Comparison of ENCODE assay signal across 10 cellular contexts in the genomic region with DNA sequence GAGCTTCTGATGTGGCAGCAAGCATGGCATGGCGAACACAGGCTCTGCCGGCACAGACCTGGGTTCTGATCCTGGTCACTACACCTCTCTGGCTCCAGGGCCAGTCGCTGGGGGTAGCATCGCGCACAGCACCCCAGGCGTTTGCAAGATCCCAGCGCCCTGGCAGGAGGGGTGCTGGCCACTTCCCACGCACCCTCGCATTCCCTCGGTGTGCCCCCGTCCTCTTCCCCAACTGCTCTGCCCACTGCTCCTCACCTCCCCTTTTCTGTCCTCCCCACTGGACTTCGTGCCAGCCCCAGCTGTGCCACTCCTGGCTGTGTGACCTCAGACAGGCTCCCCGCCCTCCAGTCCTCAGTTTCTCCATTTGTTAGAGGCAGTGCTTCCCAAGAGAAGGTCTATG. TPM values are rescaled to one million over a fixed set of nuclear protein-coding genes. Genes with fewer than 3 reads are reported as not detected.
DNase-seq lines count a peak whose midpoint lies in the region; ATAC-seq and TF ChIP-seq lines count a peak whose summit lies in the region.
"Had no signal": no experiment of that assay in that cellular context is flagged by ENCODE, and none has a peak within 500 bp of the region (broad histone marks: within the 10 kb centered on the region; RNA-seq: fewer than 3 reads in every experiment).

No MANE protein-coding gene starts in this region.

- H3K27me3 Mint-ChIP-seq in activated CD8-positive, alpha-beta T cell treated with anti-CD3 and anti-CD28 coated beads, Interleukin-2, amount 10 ng/mL, durations not matched to agents 7 days and 5 days (ENCODE audit: low read depth) = no peaks in the 10 kb centered on the region

- H3K4me1 ChIP-seq in right atrium auricular region (peaks cover 0 to 38% of the 10 kb centered on the region in 2 donors), skeletal muscle satellite cell (ENCODE audit: control insufficient read depth, insufficient read depth, low read length) (peaks cover 43% of the 10 kb centered on the region)

- H3K36me3 ChIP-seq in right atrium auricular region (peaks cover 12% of the 10 kb centered on the region), skeletal muscle satellite cell (ENCODE audit: insufficient read depth, low read length) (peaks cover 27% of the 10 kb centered on the region)

- peak overlapping the region; percentile 77 to 84 for H3K27ac ChIP-seq in right atrium auricular region

- H3K9me3 ChIP-seq in right atrium auricular region = no peaks in the 10 kb centered on the region
- H3K9me3 ChIP-seq in skeletal muscle satellite cell (replicated peaks; ENCODE audit: low read length) = no peaks in the 10 kb centered on the region
- H3K9me3 ChIP-seq: MG63 had no signal

- DNase-seq in activated CD8-positive, alpha-beta T cell treated with anti-CD3 and anti-CD28 coated beads, Interleukin-2, amount 10 ng/mL, durations not matched to agents 7 days and 5 days = no peak
- DNase-seq in right atrium auricular region (ENCODE audit: low spot score) = no peak
- no peak for DNase-seq in iPS-NIHi7 (ENCODE audit: extremely low spot score)
- DNase-seq: activated CD4-positive, CD25-positive, alpha-beta regulatory T cell; MG63 had no signal

- H3K4me2 ChIP-seq in skeletal muscle satellite cell (ENCODE audit: low read length) = peak overlapping the region; percentile 100

- CTCF ChIA-PET in activated CD8-positive, alpha-beta T cell treated with anti-CD3 and anti-CD28 coated beads, Interleukin-2, amount 10 ng/mL, durations not matched to agents 7 days and 5 days (lab: Charles Lee) = interaction anchor here (0.6 to 2.9 kb wide), 5 partner anchors 19 to 313 kb away, joined by 3 to 13 read pairs (median 5); a partner anchor contains a TSS

- H3K4me3 ChIP-seq in GM12875 (ENCODE audit: low read depth, low read length) = peak overlapping the region; percentile 92
- peak overlapping the region in 1 of 2 donors; percentile 77 for H3K4me3 ChIP-seq in right atrium auricular region
- H3K4me3 ChIP-seq in skeletal muscle satellite cell (ENCODE audit: low read length) = peak overlapping the region; percentile 93
- H3K4me3 ChIP-seq: MG63 had no signal

- H3K9me3 Mint-ChIP-seq in activated CD8-positive, alpha-beta T cell treated with anti-CD3 and anti-CD28 coated beads, Interleukin-2, amount 10 ng/mL, durations not matched to agents 7 days and 5 days (ENCODE audit: insufficient read depth) = no peaks in the 10 kb centered on the region

- H3K27me3 ChIP-seq in right atrium auricular region (no peaks in the 10 kb centered on the region), skeletal muscle satellite cell (ENCODE audit: control insufficient read depth, insufficient read depth, low read length) (no peaks in the 10 kb centered on the region)
- H3K27me3 ChIP-seq: MG63 had no signal

- H3K9ac ChIP-seq in skeletal muscle satellite cell (ENCODE audit: low read depth, low read length) = peak overlapping the region; percentile 97

- peaks cover 2% of the 10 kb centered on the region for H3K36me3 Mint-ChIP-seq in activated CD8-positive, alpha-beta T cell treated with anti-CD3 and anti-CD28 coated beads, Interleukin-2, amount 10 ng/mL, durations not matched to agents 7 days and 5 days (ENCODE audit: low read depth)

- POLR2A ChIA-PET in activated CD8-positive, alpha-beta T cell treated with anti-CD3 and anti-CD28 coated beads, Interleukin-2, amount 10 ng/mL, durations not matched to agents 7 days and 5 days (lab: Charles Lee) = interaction anchor here (2.3 kb wide), 1 partner anchor 36 kb away, joined by 12 read pairs; a partner anchor contains a TSS

- H3K4me3 Mint-ChIP-seq in activated CD8-positive, alpha-beta T cell treated with anti-CD3 and anti-CD28 coated beads, Interleukin-2, amount 10 ng/mL, durations not matched to agents 7 days and 5 days = peak overlapping the region; percentile 43

- peak overlapping the region; percentile 46 for H3K27ac Mint-ChIP-seq in activated CD8-positive, alpha-beta T cell treated with anti-CD3 and anti-CD28 coated beads, Interleukin-2, amount 10 ng/mL, durations not matched to agents 7 days and 5 days

- H3K4me1 Mint-ChIP-seq in activated CD8-positive, alpha-beta T cell treated with anti-CD3 and anti-CD28 coated beads, Interleukin-2, amount 10 ng/mL, durations not matched to agents 7 days and 5 days (ENCODE audit: low read depth) = peaks cover 32% of the 10 kb centered on the region

- no peak for ATAC-seq in activated CD8-positive, alpha-beta T cell treated with anti-CD3 and anti-CD28 coated beads, Interleukin-2, amount 10 ng/mL, durations not matched to agents 7 days and 5 days
- ATAC-seq in GM21360 (IDR thresholded peaks at IDR 0.05; ENCODE audit: unreplicated experiment) (no peak), HG02970 (IDR thresholded peaks at IDR 0.05; ENCODE audit: low FRiP score, unreplicated experiment) (no peak), HG02759 (IDR thresholded peaks at IDR 0.05; ENCODE audit: unreplicated experiment) (no peak)

- TF ChIP-seq CTCF in GM12875 (IDR thresholded peaks at IDR 0.05; ENCODE audit: borderline replicate concordance, insufficient read depth, low read depth, low read length) = no peak
- no peak for TF ChIP-seq CTCF in right atrium auricular region (IDR thresholded peaks at IDR 0.05)

RNA-seq across cellular contexts. Expression of a gene that starts 2.8 kb away (rescaled TPM):
- 10 to 100 TPM; 58.3 to 58.4 TPM for total RNA-seq in activated CD8-positive, alpha-beta T cell treated with anti-CD3 and anti-CD28 coated beads, Interleukin-2, amount 10 ng/mL, durations not matched to agents 7 days and 5 days
- 10 to 100 TPM; 82.5 to 89.4 TPM for total RNA-seq in right atrium auricular region
- total RNA-seq in skeletal muscle satellite cell (2012; rRNA removed) = 145 and 216 TPM in 2 replicates

RNA-seq across cellular contexts. Expression of a gene that starts 35.6 kb away (rescaled TPM):
- 10 to 100 TPM; 28.2 to 30.0 TPM for total RNA-seq in activated CD8-positive, alpha-beta T cell treated with anti-CD3 and anti-CD28 coated beads, Interleukin-2, amount 10 ng/mL, durations not matched to agents 7 days and 5 days
- total RNA-seq in right atrium auricular region = 10 to 100 TPM in 1 of 2 donors, 1 to 10 TPM in 1; 7.8 to 13.9 TPM
- total RNA-seq in skeletal muscle satellite cell (2012; rRNA removed) = 4.6 and 8.6 TPM in 2 replicates

RNA-seq across cellular contexts. Expression of a gene that starts 35.9 kb away (rescaled TPM):
- 100 to 1,000 TPM; 148 to 149 TPM for total RNA-seq in activated CD8-positive, alpha-beta T cell treated with anti-CD3 and anti-CD28 coated beads, Interleukin-2, amount 10 ng/mL, durations not matched to agents 7 days and 5 days
- 10 to 100 TPM; 21.0 to 33.7 TPM for total RNA-seq in right atrium auricular region
- 27.9 and 28.8 TPM in 2 replicates for total RNA-seq in skeletal muscle satellite cell (2012; rRNA removed)

Comparison
In these comparisons a context has a peak if more than half of its experiments do, and no peak if none do; other contexts are left out.
1. RNA of a gene that starts 35.9 kb away (total RNA-seq): 148 to 149 TPM in activated CD8-positive, alpha-beta T cell treated with anti-CD3 and anti-CD28 coated beads, Interleukin-2, amount 10 ng/mL, durations not matched to agents 7 days and 5 days; 21.0 to 33.7 TPM in right atrium auricular region; every median in the first group is over 4 times any median in the second.